Comparison of ENCODE assay signal across 1 cellular context in the genomic region with DNA sequence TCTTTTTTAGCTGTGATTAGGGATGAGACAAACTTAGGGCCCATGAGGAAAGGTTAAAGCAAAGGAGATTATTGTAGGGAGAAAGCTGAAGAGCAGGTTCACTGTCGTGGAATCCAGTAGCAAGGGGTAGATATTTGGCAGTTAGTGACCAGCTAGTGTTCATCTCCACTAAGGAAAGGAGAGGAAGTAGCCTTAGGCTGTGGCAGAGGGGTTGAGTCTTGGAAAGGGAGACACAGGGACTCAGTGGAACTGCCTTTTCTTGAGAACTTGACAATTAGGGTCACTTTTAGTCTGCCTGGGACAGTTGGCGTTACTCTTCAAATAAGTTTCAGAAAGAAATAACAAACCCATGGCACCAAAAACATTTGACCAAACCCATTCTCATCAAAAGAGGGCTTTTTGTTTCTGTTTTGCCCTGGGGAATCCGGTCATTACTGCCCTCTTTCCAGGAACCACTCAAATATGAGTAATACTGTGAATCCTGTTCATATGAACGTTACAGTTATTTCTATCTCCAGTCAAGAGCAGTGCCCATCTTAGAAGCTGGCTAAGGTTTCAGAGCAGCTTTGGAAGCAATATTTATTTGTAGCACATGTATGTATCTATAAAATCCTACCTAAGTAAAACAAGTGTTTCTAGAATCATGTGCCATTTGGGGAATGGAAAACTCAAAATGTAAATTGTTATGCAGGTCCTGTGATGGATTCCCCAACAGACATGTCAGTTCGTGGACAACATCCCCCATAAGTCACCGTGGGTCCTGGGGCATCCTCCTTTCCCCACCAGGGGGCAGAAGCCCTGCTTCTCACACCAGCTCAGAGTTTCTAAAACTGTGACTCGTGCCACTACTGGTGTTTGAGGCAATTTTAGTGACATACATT.
TF ChIP-seq lines count a peak whose summit lies in the region.

No MANE protein-coding gene starts in this region.

TF ChIP-seq in SK-N-SH, 30 proteins besides CTCF, POLR2A, EP300 and RAD21 (continued from another document):
- TF ChIP-seq, protein P1, sequence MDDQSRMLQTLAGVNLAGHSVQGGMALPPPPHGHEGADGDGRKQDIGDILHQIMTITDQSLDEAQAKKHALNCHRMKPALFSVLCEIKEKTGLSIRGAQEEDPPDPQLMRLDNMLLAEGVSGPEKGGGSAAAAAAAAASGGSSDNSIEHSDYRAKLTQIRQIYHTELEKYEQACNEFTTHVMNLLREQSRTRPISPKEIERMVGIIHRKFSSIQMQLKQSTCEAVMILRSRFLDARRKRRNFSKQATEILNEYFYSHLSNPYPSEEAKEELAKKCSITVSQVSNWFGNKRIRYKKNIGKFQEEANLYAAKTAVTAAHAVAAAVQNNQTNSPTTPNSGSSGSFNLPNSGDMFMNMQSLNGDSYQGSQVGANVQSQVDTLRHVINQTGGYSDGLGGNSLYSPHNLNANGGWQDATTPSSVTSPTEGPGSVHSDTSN (IDR thresholded peaks at IDR 0.05), result no peak
- no peak for TF ChIP-seq POLR2AphosphoS5 (IDR thresholded peaks at IDR 0.05; ENCODE audit: low read depth, low read length)
- TF ChIP-seq, protein P2, sequence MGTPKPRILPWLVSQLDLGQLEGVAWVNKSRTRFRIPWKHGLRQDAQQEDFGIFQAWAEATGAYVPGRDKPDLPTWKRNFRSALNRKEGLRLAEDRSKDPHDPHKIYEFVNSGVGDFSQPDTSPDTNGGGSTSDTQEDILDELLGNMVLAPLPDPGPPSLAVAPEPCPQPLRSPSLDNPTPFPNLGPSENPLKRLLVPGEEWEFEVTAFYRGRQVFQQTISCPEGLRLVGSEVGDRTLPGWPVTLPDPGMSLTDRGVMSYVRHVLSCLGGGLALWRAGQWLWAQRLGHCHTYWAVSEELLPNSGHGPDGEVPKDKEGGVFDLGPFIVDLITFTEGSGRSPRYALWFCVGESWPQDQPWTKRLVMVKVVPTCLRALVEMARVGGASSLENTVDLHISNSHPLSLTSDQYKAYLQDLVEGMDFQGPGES (IDR thresholded peaks at IDR 0.05; ENCODE audit: low read depth, low read length), result no peak
